ENCODE assay signal across 13 cellular contexts in genomic region chr10:121205625-121206024, GRCh38.
A peak's percentile ranks its signal among the peaks of the same experiment; 100 is the strongest.
DNase-seq lines count a peak whose midpoint lies in the region; ATAC-seq lines count a peak whose summit lies in the region.
"Had no signal": no experiment of that assay in that cellular context is flagged by ENCODE, and none has a peak within 500 bp of the region (broad histone marks: within the 10 kb centered on the region; RNA-seq: fewer than 3 reads in every experiment).

No MANE protein-coding gene starts in this region.

- intact Hi-C loops in left colon (cut with DNase I, micrococcal nuclease) (no loop called here), left cardiac atrium (cut with DNase I) (no loop called here)

- peak; percentile 3 for DNase-seq in DMS 273 (lab: John Stamatoyannopoulos, UW; ENCODE audit: unreplicated experiment)
- DNase-seq in DMS 273 treated with DMSO at 0.1 percent for 48 hours (lab: John Stamatoyannopoulos, UW): no peak
- peak; percentile 53 for DNase-seq in NCI-H69 (lab: John Stamatoyannopoulos, UW)
- DNase-seq in left colon: no peak
- DNase-seq in renal cortical epithelial cell (ENCODE audit: low read depth): peak; percentile 75
- no peak for DNase-seq in left cardiac atrium
- no peak for DNase-seq in HK-2 (ENCODE audit: unreplicated experiment)
- DNase-seq: CD8-positive, alpha-beta T cell; COR-L47; H7; IMR-90 had no signal

- peak; percentile 66 for ATAC-seq in left colon
- ATAC-seq in left cardiac atrium: no peak
- no peak for ATAC-seq in GM21786 (IDR thresholded peaks at IDR 0.05; ENCODE audit: unreplicated experiment)
- ATAC-seq: CD8-positive, alpha-beta T cell; GM23338 had no signal

Comparison
In these comparisons a context has a peak if more than half of its experiments do, and no peak if none do; other contexts are left out.
1. DNase-seq: peak in DMS 273 (single experiment), NCI-H69 (single experiment) and renal cortical epithelial cell (single experiment); none in DMS 273 treated with DMSO at 0.1 percent for 48 hours (single experiment), left colon (0 of 2), left cardiac atrium (single experiment) and HK-2 (single experiment).